In genomic region chr2:8388779-8389178, GRCh38 we compare ENCODE assay signal across 24 cellular contexts.
DNase-seq lines count a peak whose midpoint lies in the region; ATAC-seq and TF ChIP-seq lines count a peak whose summit lies in the region.
"Had no signal": no experiment of that assay in that cellular context is flagged by ENCODE, and none has a peak within 500 bp of the region (broad histone marks: within the 10 kb centered on the region; RNA-seq: fewer than 3 reads in every experiment).

No MANE protein-coding gene starts in this region.

- no peak overlapping the region for H3K4me3 ChIP-seq in BLaER1 treated with 17β-estradiol and CSF1 and Interleukin-3, amounts not matched to agents 10 nM and 100 nM
- peak overlapping the region; percentile 1; the same call in 1 of the 2 replicates for H3K4me3 ChIP-seq in OCI-LY3 (ENCODE audit: low read length)
- H3K4me3 ChIP-seq: BLaER1, heart right ventricle, testis had no signal

- ATAC-seq in GM19438 (IDR thresholded peaks at IDR 0.05; ENCODE audit: low read depth, unreplicated experiment) (peak; percentile 67), HG02943 (IDR thresholded peaks at IDR 0.05; ENCODE audit: low read depth, unreplicated experiment) (peak; percentile 70), GM21528 (IDR thresholded peaks at IDR 0.05; ENCODE audit: low FRiP score, unreplicated experiment) (no peak)
- ATAC-seq: activated CD8-positive, alpha-beta T cell treated with anti-CD3 and anti-CD28 coated beads, Interleukin-2, amount 10 ng/mL, durations not matched to agents 7 days and 5 days; heart right ventricle; stimulated activated effector memory CD8-positive, alpha-beta T cell treated with anti-CD3 and anti-CD28 coated beads, Interleukin-12 subunit alpha, Interleukin-12 subunit beta, amount 100 ng/mL, for 72 hours had no signal

- H4K20me1 ChIP-seq in BLaER1 treated with 17β-estradiol and CSF1 and Interleukin-3, amounts not matched to agents 10 nM and 100 nM: no peaks in the 10 kb centered on the region
- H4K20me1 ChIP-seq in OCI-LY3 (ENCODE audit: insufficient read depth, low read length): no peaks in the 10 kb centered on the region
- H4K20me1 ChIP-seq: BLaER1 had no signal

- no peak overlapping the region for H3K27ac Mint-ChIP-seq in activated naive CD4-positive, alpha-beta T cell treated with anti-CD3 and anti-CD28 coated beads, Interleukin-2, amount 10 ng/mL, durations not matched to agents 7 days and 5 days
- H3K27ac Mint-ChIP-seq: activated CD8-positive, alpha-beta T cell treated with anti-CD3 and anti-CD28 coated beads, Interleukin-2, amount 10 ng/mL, durations not matched to agents 7 days and 5 days; stimulated activated effector memory CD8-positive, alpha-beta T cell treated with anti-CD3 and anti-CD28 coated beads, Interleukin-12 subunit alpha, Interleukin-12 subunit beta, amount 100 ng/mL, for 72 hours; T-helper 2 cell treated with Interferon-gamma antibody and Interleukin-4, amounts not matched to agents 5 μg/mL and 100 μg/mL, for 36 hours had no signal

- peak overlapping the region in 8 of 11 experiments; percentile 51 to 71 (median 59); a peak in 13 of 22 replicates for H3K4me2 ChIP-seq in BLaER1 treated with 17β-estradiol and CSF1 and Interleukin-3, amounts not matched to agents 10 nM and 100 nM
- H3K4me2 ChIP-seq in OCI-LY3 (ENCODE audit: low read length): peak overlapping the region; percentile 42
- H3K4me2 ChIP-seq: BLaER1 had no signal

- H3K9me3 ChIP-seq in BLaER1 treated with 17β-estradiol and CSF1 and Interleukin-3, amounts not matched to agents 10 nM and 100 nM (replicated peaks in 1 of 11): peaks cover 5 to 26% (median 17%) of the 10 kb centered on the region in 11 experiments; a peak in 21 of 22 replicates
- H3K9me3 ChIP-seq in OCI-LY3 (ENCODE audit: insufficient read depth, low read length): 0 out of 2 replicates have a peak, but pooled peaks cover 8% of the 10 kb centered on the region
- H3K9me3 ChIP-seq: testis had no signal

- peaks cover 4% of the 10 kb centered on the region for H3K27me3 Mint-ChIP-seq in activated naive CD4-positive, alpha-beta T cell treated with anti-CD3 and anti-CD28 coated beads, Interleukin-2, amount 10 ng/mL, durations not matched to agents 7 days and 5 days

- DNase-seq in hippocampal formation (lab: John Stamatoyannopoulos, UW) (no peak), GM10248 (ENCODE audit: extremely low spot score) (no peak)
- no peak for DNase-seq in activated naive CD4-positive, alpha-beta T cell treated with anti-CD3 and anti-CD28 coated beads, Interleukin-2, amount 10 ng/mL, durations not matched to agents 7 days and 5 days
- DNase-seq: activated CD8-positive, alpha-beta T cell treated with anti-CD3 and anti-CD28 coated beads, Interleukin-2, amount 10 ng/mL, durations not matched to agents 7 days and 5 days; activated naive CD4-positive, alpha-beta T cell treated with Interleukin-2 at 50 U/mL for 16 hours; activated T-cell treated with anti-CD3 and anti-CD28 coated beads, Interleukin-2, amount 50 U/mL, for 1 hour; amygdala; GOT3; heart right ventricle; Karpas-422; NCI-H1048; NCI-H2029; NCI-H226; NCI-H82; testis had no signal

- peaks cover 13 to 38% (median 24%) of the 10 kb centered on the region in 10 experiments for H3K4me1 ChIP-seq in BLaER1 treated with 17β-estradiol and CSF1 and Interleukin-3, amounts not matched to agents 10 nM and 100 nM
- H3K4me1 ChIP-seq in OCI-LY3 (ENCODE audit: low read length): peaks cover 42% of the 10 kb centered on the region
- H3K4me1 ChIP-seq: testis had no signal

- H2AFZ ChIP-seq in OCI-LY3 (ENCODE audit: low read depth, low read length): no peak overlapping the region

- TF ChIP-seq CTCF in OCI-LY3 (IDR thresholded peaks at IDR 0.05; ENCODE audit: low read depth, low read length): no peak
- no peak for TF ChIP-seq CTCF in GM10248 (IDR thresholded peaks at IDR 0.05; ENCODE audit: control extremely low read depth, extremely low read depth, low read depth, missing control alignments)

- H3K4me1 Mint-ChIP-seq in activated naive CD4-positive, alpha-beta T cell treated with anti-CD3 and anti-CD28 coated beads, Interleukin-2, amount 10 ng/mL, durations not matched to agents 7 days and 5 days: peaks cover 10% of the 10 kb centered on the region

- H3K27me3 ChIP-seq in BLaER1 treated with 17β-estradiol and CSF1 and Interleukin-3, amounts not matched to agents 10 nM and 100 nM: no peaks in the 10 kb centered on the region
- H3K27me3 ChIP-seq in OCI-LY3 (ENCODE audit: low read depth, low read length): no peaks in the 10 kb centered on the region
- H3K27me3 ChIP-seq: BLaER1, heart right ventricle, testis had no signal

- H3K9me3 Mint-ChIP-seq in activated naive CD4-positive, alpha-beta T cell treated with anti-CD3 and anti-CD28 coated beads, Interleukin-2, amount 10 ng/mL, durations not matched to agents 7 days and 5 days: peaks cover 3% of the 10 kb centered on the region
- H3K9me3 Mint-ChIP-seq: stimulated activated effector memory CD8-positive, alpha-beta T cell treated with anti-CD3 and anti-CD28 coated beads, Interleukin-12 subunit alpha, Interleukin-12 subunit beta, amount 100 ng/mL, for 72 hours; T-helper 2 cell treated with Interferon-gamma antibody and Interleukin-4, amounts not matched to agents 5 μg/mL and 100 μg/mL, for 36 hours had no signal

- no peaks in the 10 kb centered on the region for H3K79me2 ChIP-seq in OCI-LY3 (ENCODE audit: low read length)

- POLR2A ChIA-PET in GM10248 (lab: Yijun Ruan, JAX): no interaction called here

- CTCF ChIA-PET in GM10248 (lab: Yijun Ruan, JAX): interaction anchor here (0.9 to 4.5 kb wide), 5 partner anchors 10 to 246 kb away, joined by 3 to 21 read pairs (median 5); no protein-coding TSS in a partner anchor
- CTCF ChIA-PET in activated naive CD4-positive, alpha-beta T cell treated with anti-CD3 and anti-CD28 coated beads, Interleukin-2, amount 10 ng/mL, durations not matched to agents 7 days and 5 days (lab: Charles Lee): no interaction called here

- H3K4me3 Mint-ChIP-seq in activated naive CD4-positive, alpha-beta T cell treated with anti-CD3 and anti-CD28 coated beads, Interleukin-2, amount 10 ng/mL, durations not matched to agents 7 days and 5 days: no peak overlapping the region
- H3K4me3 Mint-ChIP-seq: activated CD8-positive, alpha-beta T cell treated with anti-CD3 and anti-CD28 coated beads, Interleukin-2, amount 10 ng/mL, durations not matched to agents 7 days and 5 days; neural crest cell; stimulated activated effector memory CD8-positive, alpha-beta T cell treated with anti-CD3 and anti-CD28 coated beads, Interleukin-12 subunit alpha, Interleukin-12 subunit beta, amount 100 ng/mL, for 72 hours; T-helper 2 cell treated with Interferon-gamma antibody and Interleukin-4, amounts not matched to agents 5 μg/mL and 100 μg/mL, for 36 hours had no signal

- no peaks in the 10 kb centered on the region for H3K36me3 ChIP-seq in BLaER1 treated with 17β-estradiol and CSF1 and Interleukin-3, amounts not matched to agents 10 nM and 100 nM
- peaks cover 7% of the 10 kb centered on the region for H3K36me3 ChIP-seq in OCI-LY3 (replicated peaks; ENCODE audit: low read depth, low read length)
- H3K36me3 ChIP-seq: BLaER1, heart right ventricle had no signal

- H3K36me3 Mint-ChIP-seq in activated naive CD4-positive, alpha-beta T cell treated with anti-CD3 and anti-CD28 coated beads, Interleukin-2, amount 10 ng/mL, durations not matched to agents 7 days and 5 days: no peaks in the 10 kb centered on the region

- no peak overlapping the region for H3K9ac ChIP-seq in BLaER1 treated with 17β-estradiol and CSF1 and Interleukin-3, amounts not matched to agents 10 nM and 100 nM
- H3K9ac ChIP-seq in OCI-LY3 (ENCODE audit: low read length): peak overlapping the region; percentile 24; the same call in 1 of the 2 replicates
- H3K9ac ChIP-seq: BLaER1 had no signal

- peak overlapping the region in 2 of 11 experiments; percentile 9 to 29; a peak in 2 of 22 replicates for H3K27ac ChIP-seq in BLaER1 treated with 17β-estradiol and CSF1 and Interleukin-3, amounts not matched to agents 10 nM and 100 nM
- peak overlapping the region; percentile 52 for H3K27ac ChIP-seq in OCI-LY3 (ENCODE audit: low read length)
- H3K27ac ChIP-seq: BLaER1, testis had no signal
